Comparison of ENCODE assay signal across 8 cellular contexts in the genomic region with DNA sequence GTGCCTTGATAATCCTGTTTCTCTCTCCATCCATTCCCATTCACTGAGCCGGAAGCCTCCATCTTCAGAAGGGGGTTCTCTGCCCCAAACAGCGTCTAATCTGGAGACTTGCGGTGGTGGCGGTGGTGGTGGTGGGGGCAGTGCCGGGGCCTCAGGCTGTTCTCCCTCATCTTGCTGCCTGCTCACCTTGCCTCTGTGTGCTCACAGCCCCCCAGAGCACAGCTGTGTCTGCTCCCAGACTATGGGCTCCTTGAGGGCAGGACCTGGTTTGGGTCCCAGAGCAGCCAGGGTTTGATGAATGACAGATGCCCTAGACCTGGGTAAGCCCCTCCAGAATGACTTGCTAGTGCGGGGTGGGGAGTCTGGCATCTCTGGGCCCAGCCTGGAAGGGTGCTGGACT. TPM values are rescaled to one million over a fixed set of nuclear protein-coding genes. Genes with fewer than 3 reads are reported as not detected.
DNase-seq lines count a peak whose midpoint lies in the region.
"Had no signal": no experiment of that assay in that cellular context is flagged by ENCODE, and none has a peak within 500 bp of the region (broad histone marks: within the 10 kb centered on the region; RNA-seq: fewer than 3 reads in every experiment).

No MANE protein-coding gene starts in this region.

- H3K36me3 ChIP-seq in CD4-positive, alpha-beta memory T cell (ENCODE audit: insufficient read depth, low read length), result peaks cover 2% of the 10 kb centered on the region
- H3K36me3 ChIP-seq in Karpas-422 (ENCODE audit: insufficient read depth, low read length), result no peaks in the 10 kb centered on the region
- no peaks in the 10 kb centered on the region for H3K36me3 ChIP-seq in rectal smooth muscle tissue (ENCODE audit: control insufficient read depth, insufficient read depth, low read length)

- no peaks in the 10 kb centered on the region for H3K9me2 ChIP-seq in Karpas-422 (replicated peaks; ENCODE audit: insufficient read depth, low read length)

- POLR2A ChIA-PET in CD4-positive, alpha-beta memory T cell (lab: Charles Lee; ENCODE audit: partially characterized antibody), result interaction anchor here (0.9 to 9.4 kb wide), 16 partner anchors 7 to 650 kb away, joined by 3 to 472 read pairs (median 10); a partner anchor contains a TSS

- peak overlapping the region; percentile 86 for H3K4me2 ChIP-seq in Karpas-422 (ENCODE audit: low read depth, low read length, poor library complexity, severe bottlenecking)
- H3K4me2 ChIP-seq: hepatocyte had no signal

- H3K27me3 ChIP-seq in CD4-positive, alpha-beta memory T cell (ENCODE audit: insufficient read depth, low read length), result no peaks in the 10 kb centered on the region
- H3K27me3 ChIP-seq in Karpas-422 (ENCODE audit: low read length) (no peaks in the 10 kb centered on the region), rectal smooth muscle tissue (ENCODE audit: control insufficient read depth, insufficient read depth, low read length) (no peaks in the 10 kb centered on the region)
- H3K27me3 ChIP-seq: hepatocyte had no signal

- CTCF ChIA-PET in CD4-positive, alpha-beta memory T cell (lab: Charles Lee; ENCODE audit: partially characterized antibody), result interaction anchor here (1.2 to 6.6 kb wide), 9 partner anchors 10 to 64 kb away, joined by 3 to 69 read pairs (median 5); no protein-coding TSS in a partner anchor

- no peaks in the 10 kb centered on the region for H3K27me3 Mint-ChIP-seq in CD4-positive, alpha-beta memory T cell

- peak overlapping the region in 1 of 2 donors; percentile 94 for H3K4me3 ChIP-seq in CD4-positive, alpha-beta memory T cell (ENCODE audit: low read length in 2 of 2)
- H3K4me3 ChIP-seq in Karpas-422 (ENCODE audit: low read length) (peak overlapping the region; percentile 82), rectal smooth muscle tissue (ENCODE audit: low read length) (no peak overlapping the region)
- H3K4me3 ChIP-seq: hepatocyte had no signal

- peak overlapping the region; percentile 84 for H3K9ac ChIP-seq in Karpas-422 (ENCODE audit: low read length)
- H3K9ac ChIP-seq in rectal smooth muscle tissue (ENCODE audit: low read length), result no peak overlapping the region

- DNase-seq in CD4-positive, alpha-beta memory T cell, result peak in 1 of 5 donors; percentile 19
- DNase-seq in Karpas-422 (no peak), NOMO-1 (lab: John Stamatoyannopoulos, UW; ENCODE audit: unreplicated experiment in 2 of 2) (no peak), NCI-H1694 (lab: John Stamatoyannopoulos, UW) (no peak)
- DNase-seq in stimulated activated naive CD4-positive, alpha-beta T cell treated with Interleukin-2 at 50 U/mL for 16 hours (lab: John Stamatoyannopoulos, UW), result no peak

- H4K20me1 ChIP-seq in Karpas-422 (ENCODE audit: insufficient read depth, low read depth, low read length), result no peaks in the 10 kb centered on the region

- peaks cover 49% of the 10 kb centered on the region for H3K4me1 ChIP-seq in CD4-positive, alpha-beta memory T cell (ENCODE audit: insufficient read depth, low read length)
- peaks cover 57% of the 10 kb centered on the region for H3K4me1 ChIP-seq in Karpas-422 (ENCODE audit: low read length)
- H3K4me1 ChIP-seq in rectal smooth muscle tissue (ENCODE audit: control insufficient read depth, insufficient read depth, low read length), result peaks cover 7% of the 10 kb centered on the region

- H3K4me3 Mint-ChIP-seq in CD4-positive, alpha-beta memory T cell, result peak overlapping the region; percentile 94 to 97 (median 96)

- intact Hi-C loops in CD4-positive, alpha-beta memory T cell (cut with micrococcal nuclease), result loop anchor here (2.0 kb wide), 1 partner anchor 76 kb away; a partner anchor contains a TSS

- H3K79me2 ChIP-seq in Karpas-422 (ENCODE audit: low read length), result peaks cover 22% of the 10 kb centered on the region
- H3K79me2 ChIP-seq: hepatocyte had no signal

- peaks cover 40 to 89% (median 47%) of the 10 kb centered on the region in 4 donors for H3K4me1 Mint-ChIP-seq in CD4-positive, alpha-beta memory T cell

- H3K27ac ChIP-seq in CD4-positive, alpha-beta memory T cell (ENCODE audit: low read depth, low read length), result peak overlapping the region; percentile 79
- H3K27ac ChIP-seq in Karpas-422 (ENCODE audit: low read length) (peak overlapping the region; percentile 81), cingulate gyrus (ENCODE audit: low read depth, low read length) (peak overlapping the region; percentile 32), rectal smooth muscle tissue (ENCODE audit: low read depth, low read length) (peak overlapping the region; percentile 36)
- H3K27ac ChIP-seq: hepatocyte had no signal

- peak overlapping the region; percentile 92 to 97 (median 96) for H3K27ac Mint-ChIP-seq in CD4-positive, alpha-beta memory T cell

- peak overlapping the region; percentile 92 for H2AFZ ChIP-seq in Karpas-422 (ENCODE audit: low read length)
- H2AFZ ChIP-seq: hepatocyte had no signal

- peaks cover 0 to 2% (median 0%) of the 10 kb centered on the region in 8 donors for H3K9me3 Mint-ChIP-seq in CD4-positive, alpha-beta memory T cell

- H3K9me3 ChIP-seq in CD4-positive, alpha-beta memory T cell (ENCODE audit: control insufficient read depth in 1 of 2, low read length in 2 of 2), result no peaks in the 10 kb centered on the region
- no peaks in the 10 kb centered on the region for H3K9me3 ChIP-seq in Karpas-422 (ENCODE audit: low read length)

- H3K36me3 Mint-ChIP-seq in CD4-positive, alpha-beta memory T cell, result peaks cover 4 to 21% of the 10 kb centered on the region in 2 donors

RNA-seq across cellular contexts. Expression of a gene that starts 0.4 kb away (rescaled TPM):
- 100 to 1,000 TPM; 225 to 233 TPM for total RNA-seq in CD4-positive, alpha-beta memory T cell
- 10 to 100 TPM; 62.4 to 63.3 TPM for polyA plus RNA-seq in CD4-positive, alpha-beta memory T cell
- 13.1 and 40.4 TPM in 2 replicates for total RNA-seq in Karpas-422 (2014; rRNA removed; shearing (Covaris generic); ENCODE audit: low replicate concordance)
- total RNA-seq: hepatocyte had no signal
- polyA plus RNA-seq: hepatocyte had no signal
